ENCODE assay signal across 8 cellular contexts in genomic region chr7:94223375-94224084, GRCh38.
DNase-seq lines count a peak whose midpoint lies in the region; ATAC-seq and TF ChIP-seq lines count a peak whose summit lies in the region.

No MANE protein-coding gene starts in this region.

- no peaks in the 10 kb centered on the region for H3K36me3 Mint-ChIP-seq in activated naive CD8-positive, alpha-beta T cell treated with anti-CD3 and anti-CD28 coated beads for 36 hours

- no peak overlapping the region for H3K27ac ChIP-seq in HEK293 (ENCODE audit: extremely low read depth, low read depth, low read length)
- H3K27ac ChIP-seq in OCI-LY7 (ENCODE audit: low read depth, low read length, poor library complexity, severe bottlenecking): no peak overlapping the region

- H3K36me3 ChIP-seq in HEK293 (ENCODE audit: control insufficient read depth in 2 of 2, insufficient read depth in 1 of 2, low read length in 2 of 2) (no peaks in the 10 kb centered on the region), OCI-LY7 (ENCODE audit: insufficient read depth, low read length) (no peaks in the 10 kb centered on the region)

- H3K4me3 ChIP-seq in HEK293 (ENCODE audit: low read depth, low read length): no peak overlapping the region
- no peak overlapping the region for H3K4me3 ChIP-seq in OCI-LY7 (ENCODE audit: low read depth, low read length, poor library complexity, severe bottlenecking)

- no TSS peak for BruUV-seq in OCI-LY7 (replicated peaks; lab: Mats Ljungman, UMichigan)

- H3K4me1 ChIP-seq in HEK293 (ENCODE audit: control insufficient read depth, insufficient read depth, low read length) (no peaks in the 10 kb centered on the region), OCI-LY7 (ENCODE audit: insufficient read depth, low read length, poor library complexity, severe bottlenecking) (no peaks in the 10 kb centered on the region)

- H3K9me3 Mint-ChIP-seq in activated naive CD8-positive, alpha-beta T cell treated with anti-CD3 and anti-CD28 coated beads for 36 hours: peaks cover 4% of the 10 kb centered on the region

- no peak overlapping the region for H3K4me2 ChIP-seq in OCI-LY7 (ENCODE audit: low read length)

- peak; percentile 61 for TF ChIP-seq CTCF in HEK293 (tag by site-specific recombination; IDR thresholded peaks at IDR 0.05)
- TF ChIP-seq CTCF in OCI-LY7 (conservative IDR thresholded peaks at IDR 0.05; ENCODE audit: low read length): peak; percentile 56

- H3K9me3 ChIP-seq in HEK293 (ENCODE audit: control insufficient read depth, insufficient read depth, low read depth, low read length) (no peaks in the 10 kb centered on the region), OCI-LY7 (ENCODE audit: low read length) (no peaks in the 10 kb centered on the region)

- no peaks in the 10 kb centered on the region for H4K20me1 ChIP-seq in OCI-LY7 (ENCODE audit: insufficient read depth, low read length)

- no peak overlapping the region for H2AFZ ChIP-seq in OCI-LY7 (ENCODE audit: low read length)

- H3K4me3 Mint-ChIP-seq in activated naive CD8-positive, alpha-beta T cell treated with anti-CD3 and anti-CD28 coated beads for 36 hours: no peak overlapping the region

- ATAC-seq in GM19455 (IDR thresholded peaks at IDR 0.05; ENCODE audit: unreplicated experiment): no peak

- DNase-seq in AG20443 (ENCODE audit: low spot score) (peak; percentile 51), OCI-LY7 (ENCODE audit: low spot score) (peak; percentile 41), glomerular endothelial cell (ENCODE audit: extremely low read depth, low read depth, low spot score) (peak; percentile 37), posterior vena cava (ENCODE audit: low spot score) (no peak), GOT3 (lab: John Stamatoyannopoulos, UW) (no peak)
- DNase-seq in activated naive CD8-positive, alpha-beta T cell treated with anti-CD3 and anti-CD28 coated beads for 36 hours: no peak

- H3K79me2 ChIP-seq in OCI-LY7 (ENCODE audit: insufficient read depth, low read depth, low read length): no peaks in the 10 kb centered on the region

- no peaks in the 10 kb centered on the region for H3K27me3 Mint-ChIP-seq in activated naive CD8-positive, alpha-beta T cell treated with anti-CD3 and anti-CD28 coated beads for 36 hours

- H3K27ac Mint-ChIP-seq in activated naive CD8-positive, alpha-beta T cell treated with anti-CD3 and anti-CD28 coated beads for 36 hours: no peak overlapping the region

- CTCF ChIA-PET in HEK293 (lab: Yijun Ruan, JAX): interaction anchor here (0.8 to 1.3 kb wide), 4 partner anchors 11 to 512 kb away, joined by 3 to 4 read pairs (median 3); no protein-coding TSS in a partner anchor
- CTCF ChIA-PET in OCI-LY7 (lab: Charles Lee; ENCODE audit: unreplicated experiment): no interaction called here

- no peaks in the 10 kb centered on the region for H3K9me2 ChIP-seq in OCI-LY7 (ENCODE audit: insufficient read depth, low read length)

- H3K4me1 Mint-ChIP-seq in activated naive CD8-positive, alpha-beta T cell treated with anti-CD3 and anti-CD28 coated beads for 36 hours: no peaks in the 10 kb centered on the region

- POLR2A ChIA-PET in HEK293 (lab: Yijun Ruan, JAX): no interaction called here
- POLR2A ChIA-PET in OCI-LY7 (lab: Charles Lee): interaction anchor here (1.3 kb wide), 1 partner anchor 28 kb away, joined by 5 read pairs; no protein-coding TSS in a partner anchor

- intact Hi-C loops in OCI-LY7 (cut with micrococcal nuclease; ENCODE audit: unreplicated experiment): loop anchor here (5.0 kb wide), 1 partner anchor 321 kb away; no protein-coding TSS in a partner anchor
- intact Hi-C loops in posterior vena cava (cut with DNase I): no loop called here

TF ChIP-seq in HEK293, 187 proteins besides CTCF, POLR2A, EP300 and RAD21 (continues in another document):
- TF ChIP-seq ZNF394 (tag by site-specific recombination; IDR thresholded peaks at IDR 0.05; ENCODE audit: borderline replicate concordance): no peak
- no peak for TF ChIP-seq ZNF501 (tag by site-specific recombination; IDR thresholded peaks at IDR 0.05)
- TF ChIP-seq REPIN1 (tag by site-specific recombination; IDR thresholded peaks at IDR 0.05; ENCODE audit: low read depth): no peak
- TF ChIP-seq ZNF610 (tag by site-specific recombination; IDR thresholded peaks at IDR 0.05; ENCODE audit: borderline replicate concordance): no peak
- no peak for TF ChIP-seq ZNF549 (tag by site-specific recombination; IDR thresholded peaks at IDR 0.05)
- TF ChIP-seq ZNF184 (tag by site-specific recombination; IDR thresholded peaks at IDR 0.05): no peak
- TF ChIP-seq ZNF670 (tag by site-specific recombination; IDR thresholded peaks at IDR 0.05; ENCODE audit: low read depth): no peak
- TF ChIP-seq ZNF548 (tag by site-specific recombination; IDR thresholded peaks at IDR 0.05): no peak
- TF ChIP-seq, protein P1, sequence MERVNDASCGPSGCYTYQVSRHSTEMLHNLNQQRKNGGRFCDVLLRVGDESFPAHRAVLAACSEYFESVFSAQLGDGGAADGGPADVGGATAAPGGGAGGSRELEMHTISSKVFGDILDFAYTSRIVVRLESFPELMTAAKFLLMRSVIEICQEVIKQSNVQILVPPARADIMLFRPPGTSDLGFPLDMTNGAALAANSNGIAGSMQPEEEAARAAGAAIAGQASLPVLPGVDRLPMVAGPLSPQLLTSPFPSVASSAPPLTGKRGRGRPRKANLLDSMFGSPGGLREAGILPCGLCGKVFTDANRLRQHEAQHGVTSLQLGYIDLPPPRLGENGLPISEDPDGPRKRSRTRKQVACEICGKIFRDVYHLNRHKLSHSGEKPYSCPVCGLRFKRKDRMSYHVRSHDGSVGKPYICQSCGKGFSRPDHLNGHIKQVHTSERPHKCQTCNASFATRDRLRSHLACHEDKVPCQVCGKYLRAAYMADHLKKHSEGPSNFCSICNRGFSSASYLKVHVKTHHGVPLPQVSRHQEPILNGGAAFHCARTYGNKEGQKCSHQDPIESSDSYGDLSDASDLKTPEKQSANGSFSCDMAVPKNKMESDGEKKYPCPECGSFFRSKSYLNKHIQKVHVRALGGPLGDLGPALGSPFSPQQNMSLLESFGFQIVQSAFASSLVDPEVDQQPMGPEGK (tag by site-specific recombination; IDR thresholded peaks at IDR 0.05): no peak
- no peak for TF ChIP-seq BCL11A (tag by site-specific recombination; IDR thresholded peaks at IDR 0.05; ENCODE audit: low read depth)
- TF ChIP-seq ZNF654 (tag by site-specific recombination; IDR thresholded peaks at IDR 0.05; ENCODE audit: low read depth): peak; percentile 14; the same call in 1 of the 2 replicates
- 0 out of 2 replicates have a peak, but pooled peaks have one; percentile 49 for TF ChIP-seq ZFHX2 (tag by site-specific recombination; conservative IDR thresholded peaks at IDR 0.05)
- TF ChIP-seq ZNF24 (tag by site-specific recombination; IDR thresholded peaks at IDR 0.05): no peak
- TF ChIP-seq, protein P2, sequence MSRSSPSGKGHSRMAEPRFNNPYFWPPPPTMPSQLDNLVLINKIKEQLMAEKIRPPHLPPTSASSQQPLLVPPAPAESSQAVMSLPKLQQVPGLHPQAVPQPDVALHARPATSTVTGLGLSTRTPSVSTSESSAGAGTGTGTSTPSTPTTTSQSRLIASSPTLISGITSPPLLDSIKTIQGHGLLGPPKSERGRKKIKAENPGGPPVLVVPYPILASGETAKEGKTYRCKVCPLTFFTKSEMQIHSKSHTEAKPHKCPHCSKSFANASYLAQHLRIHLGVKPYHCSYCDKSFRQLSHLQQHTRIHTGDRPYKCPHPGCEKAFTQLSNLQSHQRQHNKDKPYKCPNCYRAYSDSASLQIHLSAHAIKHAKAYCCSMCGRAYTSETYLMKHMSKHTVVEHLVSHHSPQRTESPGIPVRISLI (tag by site-specific recombination; IDR thresholded peaks at IDR 0.05): no peak
- TF ChIP-seq ZSCAN30 (tag by site-specific recombination; IDR thresholded peaks at IDR 0.05): no peak
- TF ChIP-seq, protein P3, sequence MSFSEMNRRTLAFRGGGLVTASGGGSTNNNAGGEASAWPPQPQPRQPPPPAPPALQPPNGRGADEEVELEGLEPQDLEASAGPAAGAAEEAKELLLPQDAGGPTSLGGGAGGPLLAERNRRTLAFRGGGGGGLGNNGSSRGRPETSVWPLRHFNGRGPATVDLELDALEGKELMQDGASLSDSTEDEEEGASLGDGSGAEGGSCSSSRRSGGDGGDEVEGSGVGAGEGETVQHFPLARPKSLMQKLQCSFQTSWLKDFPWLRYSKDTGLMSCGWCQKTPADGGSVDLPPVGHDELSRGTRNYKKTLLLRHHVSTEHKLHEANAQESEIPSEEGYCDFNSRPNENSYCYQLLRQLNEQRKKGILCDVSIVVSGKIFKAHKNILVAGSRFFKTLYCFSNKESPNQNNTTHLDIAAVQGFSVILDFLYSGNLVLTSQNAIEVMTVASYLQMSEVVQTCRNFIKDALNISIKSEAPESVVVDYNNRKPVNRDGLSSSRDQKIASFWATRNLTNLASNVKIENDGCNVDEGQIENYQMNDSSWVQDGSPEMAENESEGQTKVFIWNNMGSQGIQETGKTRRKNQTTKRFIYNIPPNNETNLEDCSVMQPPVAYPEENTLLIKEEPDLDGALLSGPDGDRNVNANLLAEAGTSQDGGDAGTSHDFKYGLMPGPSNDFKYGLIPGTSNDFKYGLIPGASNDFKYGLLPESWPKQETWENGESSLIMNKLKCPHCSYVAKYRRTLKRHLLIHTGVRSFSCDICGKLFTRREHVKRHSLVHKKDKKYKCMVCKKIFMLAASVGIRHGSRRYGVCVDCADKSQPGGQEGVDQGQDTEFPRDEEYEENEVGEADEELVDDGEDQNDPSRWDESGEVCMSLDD (tag by site-specific recombination; IDR thresholded peaks at IDR 0.05): no peak
- no peak for TF ChIP-seq SETDB1 (IDR thresholded peaks at IDR 0.05; ENCODE audit: insufficient read length, low read length)
- no peak for TF ChIP-seq ZNF214 (tag by site-specific recombination; IDR thresholded peaks at IDR 0.05; ENCODE audit: borderline replicate concordance)
- peak; percentile 85 for TF ChIP-seq ZIC2 (tag by site-specific recombination; IDR thresholded peaks at IDR 0.05)

Comparison
In these comparisons a context has a peak if more than half of its experiments do, and no peak if none do; other contexts are left out.
1. DNase-seq: peak in AG20443 (single experiment), OCI-LY7 (single experiment) and glomerular endothelial cell (single experiment); none in posterior vena cava (single experiment), activated naive CD8-positive, alpha-beta T cell treated with anti-CD3 and anti-CD28 coated beads for 36 hours (single experiment) and GOT3 (single experiment).